In the genomic region with DNA sequence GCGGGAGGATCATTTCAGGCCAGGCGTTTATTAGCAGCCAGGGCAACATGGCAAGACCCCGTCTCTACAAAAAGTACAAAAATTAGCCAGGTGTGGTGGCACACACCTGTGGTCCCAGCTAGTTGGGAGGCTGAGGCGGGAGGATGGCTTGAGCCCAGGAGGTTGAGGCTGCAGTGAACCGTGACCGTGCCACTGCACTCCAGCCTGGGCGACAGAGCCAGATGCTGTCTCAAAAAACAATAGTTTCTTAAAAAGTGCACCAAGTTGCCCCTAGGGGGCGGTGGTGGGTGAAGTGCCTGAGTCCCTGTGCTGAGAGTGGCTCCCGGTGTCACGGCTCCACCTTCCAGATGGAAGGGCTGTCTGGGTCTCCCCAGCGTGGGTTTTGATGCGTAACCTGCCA, we compare ENCODE assay signal across 8 cellular contexts.
A peak's percentile ranks its signal among the peaks of the same experiment; 100 is the strongest.
DNase-seq lines count a peak whose midpoint lies in the region; TF ChIP-seq lines count a peak whose summit lies in the region.
"Not testable (repeated sequence)": the region's sequence is repeated elsewhere in the genome, so short reads cannot be mapped to it uniquely, and the experiment has no call there.

No MANE protein-coding gene starts in this region.

- not testable (repeated sequence) for H3K4me1 ChIP-seq in Loucy (ENCODE audit: insufficient read depth, low read length, poor library complexity, severe bottlenecking); breast epithelium; iPS DF 6.9 (ENCODE audit: control insufficient read depth, insufficient read depth, low read length)
- peaks cover 38 to 47% of the 10 kb centered on the region in 2 donors for H3K4me1 ChIP-seq in thyroid gland

- DNase-seq in EL, result peak; percentile 66
- peak; percentile 67 for DNase-seq in RKO (ENCODE audit: low spot score)
- peak; percentile 71 for DNase-seq in activated CD4-positive, alpha-beta memory T cell treated with anti-CD3 and anti-CD28 coated beads for 36 hours
- peak in 1 of 2 donors; percentile 73 for DNase-seq in breast epithelium (ENCODE audit: low spot score in 2 of 2)
- DNase-seq in iPS DF 6.9 (ENCODE audit: low read depth, low spot score), result peak; percentile 68
- DNase-seq in renal cortical epithelial cell (ENCODE audit: low read depth), result peak; percentile 15
- DNase-seq in thyroid gland, result peak; percentile 43 to 57

- TF ChIP-seq POLR2A in breast epithelium (IDR thresholded peaks at IDR 0.05); thyroid gland (IDR thresholded peaks at IDR 0.05): not testable (repeated sequence)

- intact Hi-C loops in activated CD4-positive, alpha-beta memory T cell treated with anti-CD3 and anti-CD28 coated beads for 36 hours (cut with micrococcal nuclease); breast epithelium (cut with DNase I; ENCODE audit: low total_unique reads); thyroid gland (cut with DNase I): not testable (repeated sequence)

- not testable (repeated sequence) for H3K9me3 ChIP-seq in Loucy (ENCODE audit: insufficient read depth, low read depth, low read length); breast epithelium; iPS DF 6.9 (ENCODE audit: control insufficient read depth, insufficient read depth, low read length); thyroid gland

- H3K4me3 ChIP-seq in Loucy (ENCODE audit: low read length, poor library complexity, severe bottlenecking); breast epithelium; iPS DF 6.9 (ENCODE audit: low read length); thyroid gland (replicated peaks in 1 of 3): not testable (repeated sequence)

- H3K4me3 Mint-ChIP-seq in activated CD4-positive, alpha-beta memory T cell treated with anti-CD3 and anti-CD28 coated beads for 36 hours, result not testable (repeated sequence)

- TF ChIP-seq CTCF in Loucy (conservative IDR thresholded peaks at IDR 0.05; ENCODE audit: low read length) (peak; percentile 60), breast epithelium (IDR thresholded peaks at IDR 0.05) (peak; percentile 38 to 58 (median 52)), thyroid gland (IDR thresholded peaks at IDR 0.05) (peak; percentile 16 to 49 (median 30))

- not testable (repeated sequence) for H3K27me3 ChIP-seq in Loucy (ENCODE audit: insufficient read depth, low read length, poor library complexity, severe bottlenecking); breast epithelium; iPS DF 6.9 (ENCODE audit: control insufficient read depth, insufficient read depth, low read length); thyroid gland

- peaks cover 81% of the 10 kb centered on the region for H3K79me2 ChIP-seq in Loucy (ENCODE audit: insufficient read depth, low read length)

- H3K4me1 Mint-ChIP-seq in activated CD4-positive, alpha-beta memory T cell treated with anti-CD3 and anti-CD28 coated beads for 36 hours (ENCODE audit: low read depth), result not testable (repeated sequence)

- POLR2A ChIA-PET in activated CD4-positive, alpha-beta memory T cell treated with anti-CD3 and anti-CD28 coated beads for 36 hours (lab: Charles Lee), result not testable (repeated sequence)

- WGBS in iPS DF 6.9 (ENCODE audit: insufficient coverage, insufficient read length), result no CpG with 5 or more reads among the region's 12 CpGs
- 70 to 76% methylated on average over 10 to 12 of the region's 12 CpGs for WGBS in thyroid gland, 2 donors

- not testable (repeated sequence) for H3K9me2 ChIP-seq in Loucy (replicated peaks; ENCODE audit: low read depth, low read length)

- H3K27ac ChIP-seq in breast epithelium, result peak overlapping the region in 1 of 2 donors; percentile 38
- not testable (repeated sequence) for H3K27ac ChIP-seq in iPS DF 6.9 (ENCODE audit: low read length)
- peak overlapping the region in 2 of 3 donors; percentile 24 to 62 for H3K27ac ChIP-seq in thyroid gland

- H3K36me3 ChIP-seq in Loucy (ENCODE audit: insufficient read depth, low read length), result peaks cover 26% of the 10 kb centered on the region; the same call in 1 of the 2 replicates
- H3K36me3 ChIP-seq in breast epithelium; iPS DF 6.9 (ENCODE audit: control insufficient read depth, insufficient read depth, low read length): not testable (repeated sequence)
- H3K36me3 ChIP-seq in thyroid gland, result peaks cover 9 to 17% of the 10 kb centered on the region in 2 donors

- CTCF ChIA-PET in activated CD4-positive, alpha-beta memory T cell treated with anti-CD3 and anti-CD28 coated beads for 36 hours (lab: Charles Lee), result interaction anchor here (0.8 to 5.9 kb wide), 11 partner anchors 14 to 220 kb away, joined by 3 to 91 read pairs (median 10); partner anchors contain the start of gene PLIN3

- H3K27ac Mint-ChIP-seq in activated CD4-positive, alpha-beta memory T cell treated with anti-CD3 and anti-CD28 coated beads for 36 hours, result not testable (repeated sequence)

- not testable (repeated sequence) for H3K9me3 Mint-ChIP-seq in activated CD4-positive, alpha-beta memory T cell treated with anti-CD3 and anti-CD28 coated beads for 36 hours

- H3K36me3 Mint-ChIP-seq in activated CD4-positive, alpha-beta memory T cell treated with anti-CD3 and anti-CD28 coated beads for 36 hours, result not testable (repeated sequence)

- not testable (repeated sequence) for H3K9ac ChIP-seq in Loucy (ENCODE audit: low read depth, low read length, poor library complexity, severe bottlenecking)

- not testable (repeated sequence) for H3K4me2 ChIP-seq in Loucy (ENCODE audit: low read depth, low read length, poor library complexity, severe bottlenecking)

- not testable (repeated sequence) for H3F3A ChIP-seq in Loucy (ENCODE audit: low read depth)

- H4K20me1 ChIP-seq in Loucy (ENCODE audit: insufficient read depth, low read length, poor library complexity, severe bottlenecking), result peaks cover 62% of the 10 kb centered on the region

- not testable (repeated sequence) for H2AFZ ChIP-seq in Loucy (ENCODE audit: low read length)

- H3K27me3 Mint-ChIP-seq in activated CD4-positive, alpha-beta memory T cell treated with anti-CD3 and anti-CD28 coated beads for 36 hours, result not testable (repeated sequence)
